8 cellular contexts compared by ENCODE assay signal in the genomic region with DNA sequence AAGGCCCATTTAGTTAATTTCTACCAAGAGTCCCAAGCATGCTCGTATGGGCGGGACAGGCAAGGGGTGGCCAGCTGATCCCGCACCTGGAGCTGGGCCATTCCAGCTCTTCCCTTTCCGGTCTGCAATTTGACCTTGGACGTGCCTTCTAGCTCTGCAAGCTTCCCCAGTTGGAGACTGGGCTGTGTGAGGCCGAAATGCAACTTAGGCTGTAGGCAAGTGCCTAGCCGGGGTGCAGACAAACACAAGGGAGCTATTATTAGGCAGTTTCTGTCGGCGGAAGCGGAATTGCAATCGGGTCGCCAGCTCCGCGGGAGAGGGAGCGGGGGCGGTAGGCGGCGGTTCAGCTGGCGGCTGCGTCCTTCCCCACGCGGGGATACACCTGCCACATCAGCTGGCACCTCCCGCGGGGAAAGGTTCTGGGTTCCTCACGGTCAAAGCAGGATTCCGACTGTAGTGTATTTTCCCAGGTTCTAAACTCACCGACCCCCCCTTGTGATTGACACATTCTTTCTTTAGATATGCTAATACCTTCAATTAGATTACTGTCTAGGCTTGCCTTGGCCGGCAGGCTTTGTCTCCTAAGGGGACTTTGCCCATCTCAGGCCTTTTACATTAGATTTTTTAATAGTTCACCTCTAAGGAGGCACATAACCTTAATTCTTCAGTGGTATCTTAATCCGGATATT. TPM values are rescaled to one million over a fixed set of nuclear protein-coding genes. Genes with fewer than 3 reads are reported as not detected.
DNase-seq lines count a peak whose midpoint lies in the region; ATAC-seq and TF ChIP-seq lines count a peak whose summit lies in the region.

No MANE protein-coding gene starts in this region.

- peak overlapping the region in 1 of 11 experiments; percentile 30; a peak in 2 of 22 replicates for H3K27ac ChIP-seq in BLaER1 treated with 17β-estradiol and CSF1 and Interleukin-3, amounts not matched to agents 10 nM and 100 nM
- H3K27ac ChIP-seq in transverse colon: no peak overlapping the region

- WGBS in transverse colon (ENCODE audit: low coverage in 1 of 2), 2 donors: 60 to 67% methylated on average over 2 to 29 of the region's 29 CpGs

- TF ChIP-seq CTCF in nephron (IDR thresholded peaks at IDR 0.05; ENCODE audit: unreplicated experiment in 3 of 3) (no peak), transverse colon (IDR thresholded peaks at IDR 0.05) (no peak)

- H3K27me3 Mint-ChIP-seq in nephron (ENCODE audit: low read depth): peaks cover 51% of the 10 kb centered on the region
- peaks cover 43% of the 10 kb centered on the region for H3K27me3 Mint-ChIP-seq in T-helper 2 cell treated with Interferon-gamma antibody and Interleukin-4, amounts not matched to agents 5 μg/mL and 100 μg/mL, for 36 hours (ENCODE audit: low read depth)

- H3K4me3 ChIP-seq in BLaER1 treated with 17β-estradiol and CSF1 and Interleukin-3, amounts not matched to agents 10 nM and 100 nM: peak overlapping the region in 5 of 10 experiments; percentile 14 to 48 (median 23); a peak in 7 of 20 replicates
- no peak overlapping the region for H3K4me3 ChIP-seq in transverse colon

- in situ Hi-C loops in transverse colon (cut with MboI; ENCODE audit: low pct_ligation_motif_present in 1 of 4, low pct_unique_long_range_greater_than_20kb in 1 of 4, low sequenced_read_pairs in 3 of 4): no loop called here

- TF ChIP-seq EP300 in transverse colon (IDR thresholded peaks at IDR 0.05; ENCODE audit: low read depth): no peak

- no peaks in the 10 kb centered on the region for H4K20me1 ChIP-seq in BLaER1 treated with 17β-estradiol and CSF1 and Interleukin-3, amounts not matched to agents 10 nM and 100 nM

- no peak for TF ChIP-seq POLR2A in transverse colon (IDR thresholded peaks at IDR 0.05)

- DNase-seq in NCI-H82 (lab: John Stamatoyannopoulos, UW) (peak; percentile 91), transverse colon (no peak), NCI-H1092 treated with DMSO at 0.1 percent for 48 hours (lab: John Stamatoyannopoulos, UW) (no peak)
- DNase-seq in T-helper 2 cell treated with Interferon-gamma antibody and Interleukin-4, amounts not matched to agents 5 μg/mL and 100 μg/mL, for 36 hours (ENCODE audit: low spot score): no peak

- no peaks in the 10 kb centered on the region for H3K36me3 Mint-ChIP-seq in nephron (ENCODE audit: low read depth)
- H3K36me3 Mint-ChIP-seq in T-helper 2 cell treated with Interferon-gamma antibody and Interleukin-4, amounts not matched to agents 5 μg/mL and 100 μg/mL, for 36 hours (ENCODE audit: low read depth): no peaks in the 10 kb centered on the region

- no peaks in the 10 kb centered on the region for H3K9me3 Mint-ChIP-seq in nephron
- H3K9me3 Mint-ChIP-seq in T-helper 2 cell treated with Interferon-gamma antibody and Interleukin-4, amounts not matched to agents 5 μg/mL and 100 μg/mL, for 36 hours: peaks cover 6% of the 10 kb centered on the region

- H3K36me3 ChIP-seq in BLaER1 treated with 17β-estradiol and CSF1 and Interleukin-3, amounts not matched to agents 10 nM and 100 nM: no peaks in the 10 kb centered on the region
- H3K36me3 ChIP-seq in transverse colon: no peaks in the 10 kb centered on the region

- H3K27ac Mint-ChIP-seq in nephron: peak overlapping the region; percentile 26 to 80 (median 71)
- no peak overlapping the region for H3K27ac Mint-ChIP-seq in T-helper 2 cell treated with Interferon-gamma antibody and Interleukin-4, amounts not matched to agents 5 μg/mL and 100 μg/mL, for 36 hours

- peak; percentile 24 for ATAC-seq in esophagus mucosa
- ATAC-seq in HG03521 (IDR thresholded peaks at IDR 0.05; ENCODE audit: unreplicated experiment): no peak

- H3K4me2 ChIP-seq in BLaER1 treated with 17β-estradiol and CSF1 and Interleukin-3, amounts not matched to agents 10 nM and 100 nM: peak overlapping the region; percentile 52 to 82 (median 68)

- intact Hi-C loops in transverse colon (cut with DNase I; ENCODE audit: low total_unique reads): no loop called here

- no peak overlapping the region for H3K9ac ChIP-seq in BLaER1 treated with 17β-estradiol and CSF1 and Interleukin-3, amounts not matched to agents 10 nM and 100 nM

- peaks cover 54% of the 10 kb centered on the region for H3K4me1 Mint-ChIP-seq in nephron
- no peaks in the 10 kb centered on the region for H3K4me1 Mint-ChIP-seq in T-helper 2 cell treated with Interferon-gamma antibody and Interleukin-4, amounts not matched to agents 5 μg/mL and 100 μg/mL, for 36 hours (ENCODE audit: low read depth)

- peak overlapping the region; percentile 58 to 70 (median 67) for H3K4me3 Mint-ChIP-seq in nephron
- H3K4me3 Mint-ChIP-seq in T-helper 2 cell treated with Interferon-gamma antibody and Interleukin-4, amounts not matched to agents 5 μg/mL and 100 μg/mL, for 36 hours: no peak overlapping the region

- H3K4me1 ChIP-seq in BLaER1 treated with 17β-estradiol and CSF1 and Interleukin-3, amounts not matched to agents 10 nM and 100 nM: peaks cover 17 to 43% (median 34%) of the 10 kb centered on the region in 10 experiments
- peaks cover 0 to 9% (median 0%) of the 10 kb centered on the region in 4 donors for H3K4me1 ChIP-seq in transverse colon

- peaks cover 0 to 23% (median 17%) of the 10 kb centered on the region in 11 experiments; a peak in 14 of 22 replicates for H3K9me3 ChIP-seq in BLaER1 treated with 17β-estradiol and CSF1 and Interleukin-3, amounts not matched to agents 10 nM and 100 nM (replicated peaks in 1 of 11)
- no peaks in the 10 kb centered on the region for H3K9me3 ChIP-seq in transverse colon

- H3K27me3 ChIP-seq in BLaER1 treated with 17β-estradiol and CSF1 and Interleukin-3, amounts not matched to agents 10 nM and 100 nM: no peaks in the 10 kb centered on the region
- H3K27me3 ChIP-seq in transverse colon: no peaks in the 10 kb centered on the region

RNA-seq across cellular contexts. Expression of a gene that starts 17.1 kb away (rescaled TPM):
- total RNA-seq in esophagus mucosa: 28.3 TPM
- 10 to 100 TPM; 16.2 to 26.9 (median 22.7) TPM for total RNA-seq in transverse colon
